In genomic region chr11:19240420-19241259, GRCh38 we compare ENCODE assay signal across 8 cellular contexts. TPM values are rescaled to one million over a fixed set of nuclear protein-coding genes. Genes with fewer than 3 reads are reported as not detected.
DNase-seq lines count a peak whose midpoint lies in the region; ATAC-seq and TF ChIP-seq lines count a peak whose summit lies in the region.

Gene E2F8 (minus strand): TSS chr11:19240945. CDS start chr11:19240121, 824 bp downstream.

- peaks cover 31% of the 10 kb centered on the region for H3K27me3 Mint-ChIP-seq in activated CD4-positive, alpha-beta T cell treated with anti-CD3 and anti-CD28 coated beads for 36 hours

- H3K4me1 Mint-ChIP-seq in activated CD4-positive, alpha-beta T cell treated with anti-CD3 and anti-CD28 coated beads for 36 hours, result peaks cover 14% of the 10 kb centered on the region

- H3K9me3 Mint-ChIP-seq in activated CD4-positive, alpha-beta T cell treated with anti-CD3 and anti-CD28 coated beads for 36 hours (ENCODE audit: low read depth), result no peaks in the 10 kb centered on the region

- CTCF ChIA-PET in activated CD4-positive, alpha-beta T cell treated with anti-CD3 and anti-CD28 coated beads for 36 hours (lab: Charles Lee), result interaction anchor here (0.6 to 0.7 kb wide), 2 partner anchors 136 to 1113 kb away, joined by 3 read pairs; no protein-coding TSS in a partner anchor

- intact Hi-C loops in activated CD4-positive, alpha-beta T cell treated with anti-CD3 and anti-CD28 coated beads for 36 hours (cut with DNase I, micrococcal nuclease), result loop anchor here (1.0 to 10.0 kb wide), 14 partner anchors 123 to 1228 kb away; partner anchors contain the start of genes ZDHHC13 (in 2 of the 2), GTF2H1 (in 1 of the 2), HPS5 (in 1 of the 2) and LDHA (in 1 of the 2)

- POLR2A ChIA-PET in activated CD4-positive, alpha-beta T cell treated with anti-CD3 and anti-CD28 coated beads for 36 hours (lab: Charles Lee), result no interaction called here

- ATAC-seq in GM19324 (IDR thresholded peaks at IDR 0.05; ENCODE audit: low FRiP score, unreplicated experiment), result peak; percentile 93
- peak; percentile 86 for ATAC-seq in HG03460 (IDR thresholded peaks at IDR 0.05; ENCODE audit: unreplicated experiment)
- peak; percentile 82 for ATAC-seq in activated CD4-positive, alpha-beta T cell treated with anti-CD3 and anti-CD28 coated beads for 36 hours

- TF ChIP-seq CTCF in BE2C (IDR thresholded peaks at IDR 0.05; ENCODE audit: low read depth, low read length) (no peak), coronary artery (IDR thresholded peaks at IDR 0.05) (no peak)

- DNase-seq in BE2C, result peak; percentile 91
- peak; percentile 68 for DNase-seq in NCI-H524 treated with DMSO at 0.1 percent for 48 hours (lab: John Stamatoyannopoulos, UW)
- peak; percentile 94 for DNase-seq in activated CD4-positive, alpha-beta T cell treated with anti-CD3 and anti-CD28 coated beads for 36 hours
- DNase-seq in coronary artery (ENCODE audit: low spot score), result peak; percentile 89
- peak; percentile 98 for DNase-seq in left kidney (ENCODE audit: low read depth, low spot score)
- DNase-seq in stimulated activated CD4-positive, alpha-beta T cell treated with anti-CD3 and anti-CD28 coated beads, Interleukin-1b, Interleukin-23, amount 100 ng/mL, for 48 hours, result peak; percentile 91

- peaks cover 36% of the 10 kb centered on the region for H3K36me3 Mint-ChIP-seq in activated CD4-positive, alpha-beta T cell treated with anti-CD3 and anti-CD28 coated beads for 36 hours (ENCODE audit: low read depth)

- no peaks in the 10 kb centered on the region for H3K4me1 ChIP-seq in BE2C

- peak within 1 kb of the TSS; percentile 89 for H3K4me3 Mint-ChIP-seq in activated CD4-positive, alpha-beta T cell treated with anti-CD3 and anti-CD28 coated beads for 36 hours

- H3K27ac ChIP-seq in coronary artery, result no peak within 1 kb of the TSS

- no peaks in the 10 kb centered on the region for H3K36me3 ChIP-seq in BE2C

- H3K4me3 ChIP-seq in BE2C (ENCODE audit: low read depth, low read length) (peak within 1 kb of the TSS; percentile 82), coronary artery (peak within 1 kb of the TSS; percentile 90)

- no peaks in the 10 kb centered on the region for H3K27me3 ChIP-seq in BE2C

- H3K27ac Mint-ChIP-seq in activated CD4-positive, alpha-beta T cell treated with anti-CD3 and anti-CD28 coated beads for 36 hours, result peak within 1 kb of the TSS; percentile 60

- no peaks in the 10 kb centered on the region for H3K9me3 ChIP-seq in BE2C

RNA-seq across cellular contexts. Expression of gene E2F8, which starts in this region (rescaled TPM):
- polyA plus RNA-seq in BE2C (2012; ENCODE audit: insufficient read depth, insufficient read length, low read depth), result 0.40 TPM
- 10 to 100 TPM; 18.0 to 22.2 TPM for total RNA-seq in activated CD4-positive, alpha-beta T cell treated with anti-CD3 and anti-CD28 coated beads for 36 hours
